8 cellular contexts compared by ENCODE assay signal in the genomic region with DNA sequence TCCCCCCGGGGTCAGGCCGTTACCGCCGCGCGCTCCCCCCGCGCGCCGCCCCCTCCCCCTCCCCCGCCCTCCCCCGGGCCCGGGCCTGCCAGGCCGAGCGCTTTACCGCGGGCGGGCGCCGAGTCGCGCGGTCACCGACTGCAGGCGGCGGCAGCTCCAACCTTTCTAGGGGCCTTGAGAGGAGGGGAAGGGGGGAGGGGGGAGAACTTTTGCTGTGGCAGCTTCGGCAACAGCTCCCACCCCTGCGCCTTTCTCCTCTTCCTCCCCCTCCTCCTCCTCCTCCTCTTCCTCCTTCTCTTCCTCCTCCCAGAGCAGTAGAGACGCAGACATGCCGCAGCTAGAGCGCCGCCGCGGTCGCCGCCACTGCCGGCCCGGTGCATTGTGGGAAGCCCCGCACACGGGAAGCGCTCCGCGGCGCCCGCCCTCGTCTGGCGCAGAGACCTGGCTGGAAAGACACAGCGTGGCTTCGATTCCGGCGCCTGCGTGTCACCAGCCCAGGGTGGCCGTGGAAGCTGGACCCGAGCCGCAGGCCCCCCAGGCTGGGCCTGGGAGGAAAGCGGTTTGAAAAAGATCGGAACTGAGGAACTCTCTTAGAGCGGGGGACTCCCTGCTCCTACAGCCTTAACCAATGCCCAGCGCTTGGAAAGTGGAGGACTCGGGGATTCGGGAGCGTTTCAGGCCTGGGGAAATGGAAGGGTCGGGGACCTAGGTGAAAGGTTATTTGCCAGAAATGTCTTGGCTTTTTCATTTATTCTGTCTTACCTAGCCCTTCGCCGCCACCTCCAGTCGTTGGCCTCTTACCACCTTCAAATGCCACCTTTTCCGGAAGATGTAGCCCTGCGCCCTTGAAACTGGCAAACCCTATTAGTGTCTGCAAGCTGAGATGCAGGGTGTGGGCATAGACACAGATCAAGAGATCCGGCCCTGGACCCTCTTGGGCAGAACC. TPM values are rescaled to one million over a fixed set of nuclear protein-coding genes. Genes with fewer than 3 reads are reported as not detected.
DNase-seq lines count a peak whose midpoint lies in the region; ATAC-seq and TF ChIP-seq lines count a peak whose summit lies in the region.

A gene with protein sequence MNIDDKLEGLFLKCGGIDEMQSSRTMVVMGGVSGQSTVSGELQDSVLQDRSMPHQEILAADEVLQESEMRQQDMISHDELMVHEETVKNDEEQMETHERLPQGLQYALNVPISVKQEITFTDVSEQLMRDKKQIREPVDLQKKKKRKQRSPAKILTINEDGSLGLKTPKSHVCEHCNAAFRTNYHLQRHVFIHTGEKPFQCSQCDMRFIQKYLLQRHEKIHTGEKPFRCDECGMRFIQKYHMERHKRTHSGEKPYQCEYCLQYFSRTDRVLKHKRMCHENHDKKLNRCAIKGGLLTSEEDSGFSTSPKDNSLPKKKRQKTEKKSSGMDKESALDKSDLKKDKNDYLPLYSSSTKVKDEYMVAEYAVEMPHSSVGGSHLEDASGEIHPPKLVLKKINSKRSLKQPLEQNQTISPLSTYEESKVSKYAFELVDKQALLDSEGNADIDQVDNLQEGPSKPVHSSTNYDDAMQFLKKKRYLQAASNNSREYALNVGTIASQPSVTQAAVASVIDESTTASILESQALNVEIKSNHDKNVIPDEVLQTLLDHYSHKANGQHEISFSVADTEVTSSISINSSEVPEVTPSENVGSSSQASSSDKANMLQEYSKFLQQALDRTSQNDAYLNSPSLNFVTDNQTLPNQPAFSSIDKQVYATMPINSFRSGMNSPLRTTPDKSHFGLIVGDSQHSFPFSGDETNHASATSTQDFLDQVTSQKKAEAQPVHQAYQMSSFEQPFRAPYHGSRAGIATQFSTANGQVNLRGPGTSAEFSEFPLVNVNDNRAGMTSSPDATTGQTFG (minus strand): TSS at position 330 of the 946 bp plus-strand sequence. CDS start 61,685 bp downstream, outside the sequence.

- under 1% methylated on average over 27 of the region's 69 CpGs for WGBS in esophagus muscularis mucosa

- intact Hi-C loops in esophagus muscularis mucosa (cut with DNase I) = loop anchor here (10.0 kb wide), 1 partner anchor 320 kb away; a partner anchor contains a TSS

- H3K4me1 ChIP-seq in Peyer's patch (peaks cover 0 to 13% (median 5%) of the 10 kb centered on the region in 4 donors), esophagus muscularis mucosa (peaks cover 19 to 51% (median 36%) of the 10 kb centered on the region in 4 donors), muscle layer of duodenum (ENCODE audit: control insufficient read depth in 1 of 2, insufficient read depth in 2 of 2, low read length in 2 of 2) (peaks cover 10 to 18% of the 10 kb centered on the region in 2 donors)

- H3K36me3 ChIP-seq in Peyer's patch (no peaks in the 10 kb centered on the region), esophagus muscularis mucosa (no peaks in the 10 kb centered on the region), muscle layer of duodenum (ENCODE audit: control insufficient read depth in 1 of 2, insufficient read depth in 2 of 2, low read length in 2 of 2) (no peaks in the 10 kb centered on the region)

- TF ChIP-seq CTCF in Peyer's patch (IDR thresholded peaks at IDR 0.05) (peak in 2 of 6 experiments; percentile 5 to 7), esophagus muscularis mucosa (IDR thresholded peaks at IDR 0.05) (peak in 2 of 3 experiments; percentile 3 to 17)

- H3K9me3 ChIP-seq in Peyer's patch (no peaks in the 10 kb centered on the region), esophagus muscularis mucosa (no peaks in the 10 kb centered on the region), muscle layer of duodenum (ENCODE audit: control insufficient read depth in 1 of 2, low read length in 2 of 2) (no peaks in the 10 kb centered on the region)

- TF ChIP-seq POLR2A in Peyer's patch (IDR thresholded peaks at IDR 0.05) (peak; percentile 76 to 82), esophagus muscularis mucosa (IDR thresholded peaks at IDR 0.05; ENCODE audit: low read depth) (peak; percentile 61)

- ATAC-seq in GM21619 (IDR thresholded peaks at IDR 0.05; ENCODE audit: unreplicated experiment) = peak; percentile 90

- TF ChIP-seq EP300 in esophagus muscularis mucosa (IDR thresholded peaks at IDR 0.05) = no peak

- H3K27me3 ChIP-seq in Peyer's patch (no peaks in the 10 kb centered on the region), esophagus muscularis mucosa (no peaks in the 10 kb centered on the region), muscle layer of duodenum (ENCODE audit: low read depth, low read length) (no peaks in the 10 kb centered on the region)

- peak; percentile 58 for DNase-seq in DMS114 treated with DMSO at 0.1 percent for 48 hours (lab: John Stamatoyannopoulos, UW; ENCODE audit: unreplicated experiment)
- DNase-seq in KG1 (lab: John Stamatoyannopoulos, UW) = peak; percentile 80
- DNase-seq in Peyer's patch = peak; percentile 82 to 95 (median 93)
- DNase-seq in activated T-cell treated with anti-CD3 and anti-CD28 coated beads, Interleukin-2, amount 50 U/mL, for 48 hours = peak; percentile 93 to 95
- DNase-seq in esophagus muscularis mucosa (ENCODE audit: extremely low spot score) = peak; percentile 97
- peak; percentile 72 for DNase-seq in stimulated activated CD8-positive, alpha-beta memory T cell treated with anti-CD3 and anti-CD28 coated beads, Interleukin-7, amount 100 ng/mL, for 24 hours (ENCODE audit: low read depth)

- H3K4me3 ChIP-seq in Peyer's patch = peak within 1 kb of the TSS; percentile 66 to 98 (median 92)
- peak within 1 kb of the TSS; percentile 72 to 97 (median 92) for H3K4me3 ChIP-seq in esophagus muscularis mucosa
- H3K4me3 ChIP-seq in muscle layer of duodenum (ENCODE audit: low read depth in 1 of 2, low read length in 2 of 2) = peak within 1 kb of the TSS; percentile 82 to 91

- H3K27ac ChIP-seq in Peyer's patch = peak within 1 kb of the TSS; percentile 90 to 95 (median 92)
- peak within 1 kb of the TSS; percentile 89 to 96 (median 93) for H3K27ac ChIP-seq in esophagus muscularis mucosa (replicated peaks in 1 of 4)
- peak within 1 kb of the TSS; percentile 90 for H3K27ac ChIP-seq in muscle layer of duodenum (ENCODE audit: low read length)

RNA-seq across cellular contexts. Expression of the gene that starts here (rescaled TPM):
- 10 to 100 TPM; 17.7 to 48.7 (median 24.7) TPM for total RNA-seq in Peyer's patch
- 10 to 100 TPM; 30.3 to 39.0 (median 33.0) TPM for total RNA-seq in esophagus muscularis mucosa

Comparison
In these comparisons a context has a peak if more than half of its experiments do, and no peak if none do; other contexts are left out.
1. Peak in every context shown above with its lines: DNase-seq, ATAC-seq, H3K4me3 ChIP-seq and H3K27ac ChIP-seq.